Comparison of ENCODE assay signal across 21 cellular contexts in genomic region chr1:218382261-218382660, GRCh38. TPM values are rescaled to one million over a fixed set of nuclear protein-coding genes. Genes with fewer than 3 reads are reported as not detected.
DNase-seq lines count a peak whose midpoint lies in the region; ATAC-seq, FAIRE-seq and TF ChIP-seq lines count a peak whose summit lies in the region.
"Had no signal": no experiment of that assay in that cellular context is flagged by ENCODE, and none has a peak within 500 bp of the region (broad histone marks: within the 10 kb centered on the region; RNA-seq: fewer than 3 reads in every experiment).

No MANE protein-coding gene starts in this region.

- TF ChIP-seq CTCF in A549 (IDR thresholded peaks at IDR 0.05) (no peak), Panc1 (IDR thresholded peaks at IDR 0.05) (no peak), chondrocyte (IDR thresholded peaks at IDR 0.05) (no peak), osteocyte (IDR thresholded peaks at IDR 0.05) (no peak)

- H3K4me3 Mint-ChIP-seq in chondrocyte (ENCODE audit: unreplicated experiment) (no peak overlapping the region), osteocyte (ENCODE audit: unreplicated experiment) (no peak overlapping the region)
- H3K4me3 Mint-ChIP-seq: B cell; CD4-positive, alpha-beta T cell had no signal

- POLR2A ChIA-PET in A549 (lab: Yijun Ruan, JAX) (interaction anchor here (0.5 to 1.2 kb wide), 3 partner anchors 13 to 37 kb away, joined by 3 to 4 read pairs (median 3); partner anchors contain the start of gene TGFB2), Panc1 (lab: Charles Lee) (no interaction called here)

- TF ChIP-seq EP300 in A549 (IDR thresholded peaks at IDR 0.05), result no peak

- in situ Hi-C loops in Panc1 (cut with HindIII; ENCODE audit: low pct_unique_long_range_greater_than_20kb, low sequenced_read_pairs), result no loop called here

- no peak for FAIRE-seq in A549 (lab: Jason Lieb, UNC)
- FAIRE-seq: GM12892, H1, HepG2, HTR-8/SVneo had no signal

- DNase-seq in A549 (ENCODE audit: low read depth in 1 of 2, low spot score in 1 of 2) (no peak), Panc1 (ENCODE audit: low read depth, low spot score) (no peak), chondrocyte (ENCODE audit: low spot score) (no peak), osteocyte (ENCODE audit: extremely low spot score, unreplicated experiment) (no peak), NCI-H510A (lab: John Stamatoyannopoulos, UW) (no peak)
- no peak for DNase-seq in activated naive CD4-positive, alpha-beta T cell treated with anti-CD3 and anti-CD28 coated beads, Interleukin-2, amount 50 U/mL, for 16 hours
- DNase-seq: 8988T; C1 segment of cervical spinal cord; CD4-positive, alpha-beta T cell; DMS153; DMS79 treated with DMSO at 0.1 percent for 48 hours; EL; GDM1 had no signal

- no peaks in the 10 kb centered on the region for H3K36me3 ChIP-seq in Panc1 (ENCODE audit: control insufficient read depth, insufficient read depth, low read length)
- H3K36me3 ChIP-seq: HAP-1 had no signal

- H3K4me1 Mint-ChIP-seq in chondrocyte (ENCODE audit: low read depth) (peaks cover 91% of the 10 kb centered on the region), osteocyte (ENCODE audit: unreplicated experiment) (peaks cover 84% of the 10 kb centered on the region)

- H3K27me3 Mint-ChIP-seq in chondrocyte (ENCODE audit: low read depth) (no peaks in the 10 kb centered on the region), osteocyte (ENCODE audit: unreplicated experiment) (no peaks in the 10 kb centered on the region)

- H3K9me3 Mint-ChIP-seq in chondrocyte (ENCODE audit: low read depth) (no peaks in the 10 kb centered on the region), osteocyte (ENCODE audit: unreplicated experiment) (no peaks in the 10 kb centered on the region)
- H3K9me3 Mint-ChIP-seq: CD4-positive, alpha-beta T cell had no signal

- TF ChIP-seq POLR2A in A549 (IDR thresholded peaks at IDR 0.05; ENCODE audit: low read length), result no peak

- CTCF ChIA-PET in A549 (lab: Yijun Ruan, JAX) (no interaction called here), Panc1 (lab: Charles Lee) (no interaction called here)

- 90% methylated on average over 4 of the region's 4 CpGs for WGBS in A549 (ENCODE audit: missing lambda C conversion rate)

- peak overlapping the region; percentile 85; the same call in 2 of the 3 replicates for H3K4me2 ChIP-seq in A549

- H3K36me3 Mint-ChIP-seq in chondrocyte (ENCODE audit: low read depth) (peaks cover 4% of the 10 kb centered on the region), osteocyte (ENCODE audit: unreplicated experiment) (peaks cover 12% of the 10 kb centered on the region)

- intact Hi-C loops in Panc1 (cut with micrococcal nuclease; ENCODE audit: unreplicated experiment), result no loop called here

- H3K27ac Mint-ChIP-seq in chondrocyte (ENCODE audit: unreplicated experiment) (peak overlapping the region; percentile 74), osteocyte (ENCODE audit: unreplicated experiment) (peak overlapping the region; percentile 62)
- H3K27ac Mint-ChIP-seq: B cell; CD4-positive, alpha-beta T cell had no signal

- no TSS peak for BruUV-seq in Panc1 (replicated peaks; lab: Mats Ljungman, UMichigan)

- H3K4me1 ChIP-seq in A549 (peaks cover 95% of the 10 kb centered on the region), Panc1 (ENCODE audit: control insufficient read depth, insufficient read depth, low read length) (peaks cover 92% of the 10 kb centered on the region)

- H3K9me3 ChIP-seq in A549, result no peaks in the 10 kb centered on the region
- no peaks in the 10 kb centered on the region for H3K9me3 ChIP-seq in Panc1 (ENCODE audit: control insufficient read depth, insufficient read depth, low read depth, low read length)
- H3K9me3 ChIP-seq: HAP-1 had no signal

- H3K4me3 ChIP-seq in A549 (no peak overlapping the region), Panc1 (ENCODE audit: low read depth in 2 of 2, low read length in 2 of 2) (no peak overlapping the region)
- H3K4me3 ChIP-seq: HAP-1 had no signal

- H3K27me3 ChIP-seq in Panc1 (ENCODE audit: control insufficient read depth, insufficient read depth, low read length), result no peaks in the 10 kb centered on the region

- TF ChIP-seq RAD21 in A549 (conservative IDR thresholded peaks at IDR 0.05 in 1 of 2, IDR thresholded peaks at IDR 0.05 in 1 of 2), result no peak

- ATAC-seq in A549 (no peak), Panc1 (no peak), HG03196 (IDR thresholded peaks at IDR 0.05; ENCODE audit: unreplicated experiment) (no peak), GM18907 (IDR thresholded peaks at IDR 0.05; ENCODE audit: unreplicated experiment) (no peak)
- ATAC-seq: HepG2 had no signal

- H3K27ac ChIP-seq in A549 (peak overlapping the region; percentile 92 to 94), Panc1 (ENCODE audit: low read length) (peak overlapping the region; percentile 100)

TF ChIP-seq in A549, 52 proteins besides CTCF, POLR2A, EP300 and RAD21:
- no peak for TF ChIP-seq POLR2AphosphoS2 (conservative IDR thresholded peaks at IDR 0.05; ENCODE audit: low read length)
- no peak for TF ChIP-seq MYC (IDR thresholded peaks at IDR 0.05; ENCODE audit: borderline replicate concordance, low read length)
- TF ChIP-seq ZNF302 (CRISPR knock-in tag; IDR thresholded peaks at IDR 0.05), result no peak
- TF ChIP-seq HOXA7 (CRISPR knock-in tag; IDR thresholded peaks at IDR 0.05), result no peak
- TF ChIP-seq RCOR1 (IDR thresholded peaks at IDR 0.05; ENCODE audit: low read depth, low read length), result no peak
- no peak for TF ChIP-seq EHF (CRISPR knock-in tag; IDR thresholded peaks at IDR 0.05)
- no peak for TF ChIP-seq JUN (IDR thresholded peaks at IDR 0.05)
- no peak for TF ChIP-seq ATOH8 (CRISPR knock-in tag; IDR thresholded peaks at IDR 0.05; ENCODE audit: low read depth)
- TF ChIP-seq, protein P1, sequence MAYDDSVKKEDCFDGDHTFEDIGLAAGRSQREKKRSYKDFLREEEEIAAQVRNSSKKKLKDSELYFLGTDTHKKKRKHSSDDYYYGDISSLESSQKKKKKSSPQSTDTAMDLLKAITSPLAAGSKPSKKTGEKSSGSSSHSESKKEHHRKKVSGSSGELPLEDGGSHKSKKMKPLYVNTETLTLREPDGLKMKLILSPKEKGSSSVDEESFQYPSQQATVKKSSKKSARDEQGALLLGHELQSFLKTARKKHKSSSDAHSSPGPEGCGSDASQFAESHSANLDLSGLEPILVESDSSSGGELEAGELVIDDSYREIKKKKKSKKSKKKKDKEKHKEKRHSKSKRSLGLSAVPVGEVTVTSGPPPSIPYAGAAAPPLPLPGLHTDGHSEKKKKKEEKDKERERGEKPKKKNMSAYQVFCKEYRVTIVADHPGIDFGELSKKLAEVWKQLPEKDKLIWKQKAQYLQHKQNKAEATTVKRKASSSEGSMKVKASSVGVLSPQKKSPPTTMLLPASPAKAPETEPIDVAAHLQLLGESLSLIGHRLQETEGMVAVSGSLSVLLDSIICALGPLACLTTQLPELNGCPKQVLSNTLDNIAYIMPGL (CRISPR knock-in tag; IDR thresholded peaks at IDR 0.05; ENCODE audit: borderline replicate concordance), result no peak
- no peak for TF ChIP-seq PBX3 (IDR thresholded peaks at IDR 0.05)
- TF ChIP-seq BHLHE40 (IDR thresholded peaks at IDR 0.05; ENCODE audit: low read depth, low read length), result no peak
- TF ChIP-seq HDAC2 (IDR thresholded peaks at IDR 0.05), result no peak
- TF ChIP-seq SREBF2 (IDR thresholded peaks at IDR 0.05), result no peak
- no peak for TF ChIP-seq KDM1A (IDR thresholded peaks at IDR 0.05; ENCODE audit: low read depth)
- TF ChIP-seq GATA3 (IDR thresholded peaks at IDR 0.05; ENCODE audit: borderline replicate concordance), result no peak
- no peak for TF ChIP-seq NR3C1 (IDR thresholded peaks at IDR 0.05)

RNA-seq across cellular contexts. Expression of gene TGFB2, which starts 37.1 kb away (rescaled TPM):
- 65.8 and 67.6 TPM in 2 replicates for polyA plus RNA-seq in A549 (2011; rRNA removed)
- 7.8 and 9.4 TPM in 2 replicates for polyA plus RNA-seq in A549 (2012; cell fraction: cytosol; rRNA removed)
- 9.4 and 13.3 TPM in 2 replicates for polyA plus RNA-seq in A549 (2012; cell fraction: nucleus; rRNA removed)
- polyA plus RNA-seq in A549 (2017; fragmentation: RNase III; extraction: RNeasy Plus Mini Kit Qiagen cat#74134 plus additional on column Dnase treatment), result 29.7 to 40.6 TPM (median 34.0 TPM) in 3 replicates
- 33.4 and 43.9 TPM in 2 replicates for polyA minus RNA-seq in A549 (2011; rRNA and poly(A)+ RNA removed)
- total RNA-seq in Panc1 (2021; ENCODE audit: unreplicated experiment), result 58.9 TPM
- polyA plus RNA-seq in Panc1 (2012; ENCODE audit: insufficient read length), result 26.8 TPM
- 140 to 237 TPM (median 226 TPM) in 3 replicates for total RNA-seq in chondrocyte
- total RNA-seq in osteocyte, result 175 and 184 TPM in 2 replicates
- total RNA-seq: HepG2 had no signal
